ENCODE assay signal across 11 cellular contexts in genomic region chr17:45299311-45299710, GRCh38. TPM values are rescaled to one million over a fixed set of nuclear protein-coding genes. Genes with fewer than 3 reads are reported as not detected.
DNase-seq lines count a peak whose midpoint lies in the region; ATAC-seq, FAIRE-seq and TF ChIP-seq lines count a peak whose summit lies in the region.
"Had no signal": no experiment of that assay in that cellular context is flagged by ENCODE, and none has a peak within 500 bp of the region (broad histone marks: within the 10 kb centered on the region; RNA-seq: fewer than 3 reads in every experiment).

No MANE protein-coding gene starts in this region.

- H3K9me3 ChIP-seq in neural progenitor cell (ENCODE audit: low read depth) (no peaks in the 10 kb centered on the region), testis (no peaks in the 10 kb centered on the region)
- H3K9me3 ChIP-seq: adrenal gland had no signal

- H3K4me3 ChIP-seq in neural progenitor cell (no peak overlapping the region), testis (no peak overlapping the region)
- H3K4me3 ChIP-seq: adrenal gland had no signal

- DNase-seq in D341Med (ENCODE audit: low spot score) (peak; percentile 75), NCI-H69 (lab: John Stamatoyannopoulos, UW) (peak; percentile 34), endothelial cell (ENCODE audit: low spot score) (no peak), neural progenitor cell (ENCODE audit: low spot score) (peak; percentile 29), D721Med (ENCODE audit: insufficient read length, low spot score) (no peak), NCI-H2227 (lab: John Stamatoyannopoulos, UW; ENCODE audit: unreplicated experiment) (no peak), testis (no peak)
- DNase-seq: SHP77 treated with DMSO at 0.1 percent for 48 hours had no signal

- intact Hi-C loops in testis (cut with DNase I; ENCODE audit: low total_unique reads) = no loop called here

- H3K9ac ChIP-seq in neural progenitor cell = no peak overlapping the region

- no peak overlapping the region for H3K4me3 Mint-ChIP-seq in endothelial cell (ENCODE audit: unreplicated experiment)
- peak overlapping the region; percentile 58 for H3K4me3 Mint-ChIP-seq in neural progenitor cell

- H3K4me1 ChIP-seq in neural progenitor cell (no peaks in the 10 kb centered on the region), testis (peaks cover 10% of the 10 kb centered on the region)

- H3K9me3 Mint-ChIP-seq in endothelial cell (ENCODE audit: unreplicated experiment) = no peaks in the 10 kb centered on the region
- no peaks in the 10 kb centered on the region for H3K9me3 Mint-ChIP-seq in neural progenitor cell

- H3K27me3 ChIP-seq in neural progenitor cell = no peaks in the 10 kb centered on the region
- no peaks in the 10 kb centered on the region for H3K27me3 ChIP-seq in testis
- H3K27me3 ChIP-seq: adrenal gland had no signal

- H3K36me3 ChIP-seq in neural progenitor cell (no peaks in the 10 kb centered on the region), testis (ENCODE audit: low read depth, missing control alignments) (no peaks in the 10 kb centered on the region)
- H3K36me3 ChIP-seq: adrenal gland had no signal

- peaks cover 22% of the 10 kb centered on the region for H4K20me1 ChIP-seq in neural progenitor cell (ENCODE audit: low read depth)

- no peaks in the 10 kb centered on the region for H3K36me3 Mint-ChIP-seq in endothelial cell (ENCODE audit: low read depth, unreplicated experiment)
- H3K36me3 Mint-ChIP-seq in neural progenitor cell = peaks cover 4% of the 10 kb centered on the region

- FAIRE-seq in D721Med (lab: Jason Lieb, UNC) = no peak
- FAIRE-seq: G401.6 had no signal

- H3K4me1 Mint-ChIP-seq in endothelial cell (ENCODE audit: unreplicated experiment) = peaks cover 6% of the 10 kb centered on the region
- H3K4me1 Mint-ChIP-seq in neural progenitor cell = peaks cover 27% of the 10 kb centered on the region

- H3K27ac ChIP-seq in neural progenitor cell = no peak overlapping the region
- no peak overlapping the region for H3K27ac ChIP-seq in testis

- ATAC-seq in HG02938 (IDR thresholded peaks at IDR 0.05; ENCODE audit: unreplicated experiment) = no peak

- H3K4me2 ChIP-seq in neural progenitor cell = no peak overlapping the region

- no peak overlapping the region for H2AFZ ChIP-seq in neural progenitor cell (replicated peaks)

- TF ChIP-seq CTCF in endothelial cell (IDR thresholded peaks at IDR 0.05; ENCODE audit: unreplicated experiment) = no peak
- no peak for TF ChIP-seq CTCF in neural progenitor cell (IDR thresholded peaks at IDR 0.05)
- no peak for TF ChIP-seq CTCF in D721Med (IDR thresholded peaks at IDR 0.05; ENCODE audit: insufficient read depth, missing control alignments)
- no peak for TF ChIP-seq CTCF in testis (IDR thresholded peaks at IDR 0.05)

- H3F3A ChIP-seq in neural progenitor cell (ENCODE audit: low read depth) = no peaks in the 10 kb centered on the region

- 51 to 80% methylated on average over 2 of the region's 2 CpGs for WGBS in testis, 2 donors

- no peak for TF ChIP-seq POLR2A in testis (IDR thresholded peaks at IDR 0.05)

- peaks cover 17% of the 10 kb centered on the region for H3K79me2 ChIP-seq in neural progenitor cell (ENCODE audit: low read depth)

- H3K27ac Mint-ChIP-seq in endothelial cell (ENCODE audit: unreplicated experiment) = peak overlapping the region; percentile 63
- peak overlapping the region; percentile 85 for H3K27ac Mint-ChIP-seq in neural progenitor cell

- H3K27me3 Mint-ChIP-seq in endothelial cell (ENCODE audit: unreplicated experiment) (peaks cover 1% of the 10 kb centered on the region), neural progenitor cell (ENCODE audit: insufficient read depth, low read depth) (no peaks in the 10 kb centered on the region)

RNA-seq across cellular contexts. Expression of gene MAP3K14, which starts 17.5 kb away (rescaled TPM):
- total RNA-seq in endothelial cell (ENCODE audit: unreplicated experiment) (5.2 TPM), neural progenitor cell (ENCODE audit: low replicate concordance) (0.34 and 2.7 TPM in 2 replicates), testis (10 to 100 TPM; 12.4 to 14.6 TPM)
- 24.9 TPM for polyA plus RNA-seq in testis (ENCODE audit: insufficient read depth, low read depth, low replicate concordance)

RNA-seq across cellular contexts. Expression of gene SPATA32, which starts 37.4 kb away (rescaled TPM):
- total RNA-seq in endothelial cell (ENCODE audit: unreplicated experiment) (not detected), neural progenitor cell (ENCODE audit: low replicate concordance) (not detected in 2 replicates), testis (10 to 100 TPM; 15.5 to 47.4 TPM)
- 72.0 TPM for polyA plus RNA-seq in testis (ENCODE audit: insufficient read depth, low read depth, low replicate concordance)
- polyA plus RNA-seq: adrenal gland had no signal

Comparison
In these comparisons a context has a peak if more than half of its experiments do, and no peak if none do; other contexts are left out.
1. DNase-seq: peak in D341Med (single experiment), NCI-H69 (single experiment) and neural progenitor cell (single experiment); none in endothelial cell (single experiment), D721Med (single experiment), NCI-H2227 (single experiment) and testis (single experiment).
2. RNA of gene SPATA32, which starts 37.4 kb away (total RNA-seq): 15.5 to 47.4 TPM in testis; not detected in endothelial cell (single experiment) and not detected in neural progenitor cell; every median in the first group is over 10 times any median in the second.